In the genomic region with DNA sequence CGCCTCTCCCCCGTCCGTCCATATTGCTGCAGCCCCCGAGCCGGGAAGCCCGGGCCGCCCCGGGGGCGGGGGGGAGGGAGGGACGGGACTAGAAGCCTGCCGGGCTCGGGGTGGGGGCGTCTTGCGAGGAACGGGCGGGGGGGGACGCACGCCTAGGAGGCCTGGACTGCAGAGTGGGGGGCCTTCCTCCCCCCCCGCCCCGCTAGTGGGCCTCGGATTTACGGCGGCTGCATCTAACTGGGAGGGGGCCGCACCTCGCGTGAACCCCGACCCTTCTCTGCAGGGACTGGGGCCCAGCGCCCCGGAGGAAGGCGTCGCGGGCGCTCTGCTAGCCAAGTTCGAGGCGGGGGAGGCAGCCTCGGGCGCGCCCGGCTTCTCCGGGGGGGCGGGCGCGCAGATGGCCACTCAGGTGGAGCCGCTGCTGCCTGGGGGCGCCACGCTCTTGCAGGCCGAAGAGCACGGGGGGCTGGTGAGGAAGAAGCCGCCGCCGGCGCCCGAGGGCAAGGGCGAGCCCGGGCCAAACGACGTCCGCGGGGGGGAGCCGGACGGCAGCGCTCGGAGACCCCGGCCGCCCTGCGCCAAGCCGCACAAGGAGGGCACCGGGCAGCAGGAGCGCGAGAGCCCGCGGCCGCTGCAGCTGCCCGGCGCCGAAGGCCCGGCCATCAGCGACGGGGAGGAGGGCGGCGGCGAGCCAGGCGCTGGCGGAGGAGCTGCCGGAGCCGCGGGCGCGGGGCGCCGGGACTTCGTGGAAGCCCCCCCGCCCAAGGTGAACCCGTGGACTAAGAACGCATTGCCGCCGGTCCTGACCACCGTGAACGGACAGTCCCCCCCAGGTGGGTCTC, we compare ENCODE assay signal across 8 cellular contexts. TPM values are rescaled to one million over a fixed set of nuclear protein-coding genes. Genes with fewer than 3 reads are reported as not detected.
DNase-seq lines count a peak whose midpoint lies in the region; ATAC-seq lines count a peak whose summit lies in the region.

Gene LARP1 (plus strand): TSS at position 17 of the 842 bp plus-strand sequence. CDS start 381 bp downstream, at position 398.

- peak within 1 kb of the TSS; percentile 93 for H3K27ac Mint-ChIP-seq in activated naive CD4-positive, alpha-beta T cell treated with anti-CD3 and anti-CD28 coated beads, Interleukin-2, amount 10 ng/mL, durations not matched to agents 7 days and 5 days

- CTCF ChIA-PET in activated naive CD4-positive, alpha-beta T cell treated with anti-CD3 and anti-CD28 coated beads, Interleukin-2, amount 10 ng/mL, durations not matched to agents 7 days and 5 days (lab: Charles Lee), result no interaction called here

- H3K9me3 ChIP-seq in duodenal mucosa (ENCODE audit: control insufficient read depth in 1 of 2, low read length in 2 of 2) (no peaks in the 10 kb centered on the region), thymus (ENCODE audit: control insufficient read depth) (no peaks in the 10 kb centered on the region)

- peak; percentile 8 for ATAC-seq in HG03066 (IDR thresholded peaks at IDR 0.05; ENCODE audit: low read depth, unreplicated experiment)

- peaks cover 39 to 41% of the 10 kb centered on the region in 2 donors for H3K4me1 ChIP-seq in duodenal mucosa (ENCODE audit: control insufficient read depth in 1 of 2, insufficient read depth in 2 of 2, low read length in 2 of 2)
- H3K4me1 ChIP-seq in thymus (ENCODE audit: control insufficient read depth, insufficient read depth, low read length), result peaks cover 15% of the 10 kb centered on the region

- H3K36me3 Mint-ChIP-seq in activated naive CD4-positive, alpha-beta T cell treated with anti-CD3 and anti-CD28 coated beads, Interleukin-2, amount 10 ng/mL, durations not matched to agents 7 days and 5 days, result peaks cover 7% of the 10 kb centered on the region

- H3K36me3 ChIP-seq in duodenal mucosa (ENCODE audit: control insufficient read depth in 1 of 2, insufficient read depth in 2 of 2, low read length in 2 of 2) (no peaks in the 10 kb centered on the region), thymus (ENCODE audit: control insufficient read depth, insufficient read depth) (no peaks in the 10 kb centered on the region)

- under 1% methylated on average over 95 of the region's 99 CpGs for WGBS in thymus

- peak within 1 kb of the TSS; percentile 86 for H3K4me3 Mint-ChIP-seq in activated naive CD4-positive, alpha-beta T cell treated with anti-CD3 and anti-CD28 coated beads, Interleukin-2, amount 10 ng/mL, durations not matched to agents 7 days and 5 days

- H3K9me3 Mint-ChIP-seq in activated naive CD4-positive, alpha-beta T cell treated with anti-CD3 and anti-CD28 coated beads, Interleukin-2, amount 10 ng/mL, durations not matched to agents 7 days and 5 days, result no peaks in the 10 kb centered on the region

- H3K27ac ChIP-seq in duodenal mucosa (ENCODE audit: low read depth, low read length) (peak within 1 kb of the TSS; percentile 90), thymus (ENCODE audit: low read depth) (peak within 1 kb of the TSS; percentile 94)

- peaks cover 46% of the 10 kb centered on the region for H3K4me1 Mint-ChIP-seq in activated naive CD4-positive, alpha-beta T cell treated with anti-CD3 and anti-CD28 coated beads, Interleukin-2, amount 10 ng/mL, durations not matched to agents 7 days and 5 days

- peak within 1 kb of the TSS; percentile 91 to 92 for H3K9ac ChIP-seq in duodenal mucosa (ENCODE audit: low read depth in 1 of 2, low read length in 2 of 2)

- no peak for DNase-seq in activated naive CD4-positive, alpha-beta T cell treated with anti-CD3 and anti-CD28 coated beads, Interleukin-2, amount 10 ng/mL, durations not matched to agents 7 days and 5 days
- DNase-seq in activated naive CD4-positive, alpha-beta T cell treated with anti-CD3 and anti-CD28 coated beads, Interleukin-2, amount 50 U/mL, for 16 hours, result no peak
- DNase-seq in T follicular helper cell (ENCODE audit: low read depth), result peak; percentile 2
- DNase-seq in lung microvascular endothelial cell (ENCODE audit: low read depth in 2 of 2), result peak; percentile 50 to 59
- no peak for DNase-seq in NCI-H1048 (lab: John Stamatoyannopoulos, UW)

- no peaks in the 10 kb centered on the region for H3K27me3 ChIP-seq in duodenal mucosa (ENCODE audit: control insufficient read depth in 1 of 2, insufficient read depth in 2 of 2, low read length in 2 of 2)
- no peaks in the 10 kb centered on the region for H3K27me3 ChIP-seq in thymus (ENCODE audit: control insufficient read depth, insufficient read depth)

- H3K27me3 Mint-ChIP-seq in activated naive CD4-positive, alpha-beta T cell treated with anti-CD3 and anti-CD28 coated beads, Interleukin-2, amount 10 ng/mL, durations not matched to agents 7 days and 5 days, result no peaks in the 10 kb centered on the region

- peak within 1 kb of the TSS; percentile 79 to 90 for H3K4me3 ChIP-seq in duodenal mucosa (ENCODE audit: low read depth in 1 of 2, low read length in 2 of 2)
- peak within 1 kb of the TSS; percentile 62 for H3K4me3 ChIP-seq in thymus (ENCODE audit: low read length)

RNA-seq across cellular contexts. Expression of gene LARP1, which starts in this region (rescaled TPM):
- 26.8 and 33.7 TPM in 2 replicates for total RNA-seq in lung microvascular endothelial cell
- polyA plus RNA-seq in thymus, result 28.5 TPM

Comparison
In these comparisons a context has a peak if more than half of its experiments do, and no peak if none do; other contexts are left out.
1. DNase-seq: peak in T follicular helper cell (single experiment) and lung microvascular endothelial cell (2 of 2); none in activated naive CD4-positive, alpha-beta T cell treated with anti-CD3 and anti-CD28 coated beads, Interleukin-2, amount 10 ng/mL, durations not matched to agents 7 days and 5 days (single experiment), activated naive CD4-positive, alpha-beta T cell treated with anti-CD3 and anti-CD28 coated beads, Interleukin-2, amount 50 U/mL, for 16 hours (single experiment) and NCI-H1048 (single experiment).